ENCODE assay signal across 1 cellular context in the genomic region with DNA sequence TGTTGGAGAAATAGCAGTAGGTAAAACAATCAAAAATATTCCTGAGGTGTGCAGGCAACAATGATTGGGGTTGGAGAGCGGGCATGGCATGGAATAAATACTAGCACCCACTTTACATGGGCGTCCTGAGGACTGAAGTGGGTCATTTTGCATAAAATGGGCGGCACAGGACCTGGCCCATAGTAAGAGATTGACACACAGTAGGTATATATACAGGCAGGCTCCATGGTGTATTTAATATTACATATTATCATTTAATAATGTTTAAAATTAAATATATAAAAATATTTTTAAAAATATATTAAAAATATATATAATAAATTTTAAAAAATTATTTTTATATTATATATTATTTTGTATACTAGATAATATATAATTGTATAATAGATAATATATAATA.
TF ChIP-seq lines count a peak whose summit lies in the region.

No MANE protein-coding gene starts in this region.

TF ChIP-seq in WTC11, 78 proteins besides CTCF, POLR2A, EP300 and RAD21 (continued from another document):
- TF ChIP-seq, protein P1, sequence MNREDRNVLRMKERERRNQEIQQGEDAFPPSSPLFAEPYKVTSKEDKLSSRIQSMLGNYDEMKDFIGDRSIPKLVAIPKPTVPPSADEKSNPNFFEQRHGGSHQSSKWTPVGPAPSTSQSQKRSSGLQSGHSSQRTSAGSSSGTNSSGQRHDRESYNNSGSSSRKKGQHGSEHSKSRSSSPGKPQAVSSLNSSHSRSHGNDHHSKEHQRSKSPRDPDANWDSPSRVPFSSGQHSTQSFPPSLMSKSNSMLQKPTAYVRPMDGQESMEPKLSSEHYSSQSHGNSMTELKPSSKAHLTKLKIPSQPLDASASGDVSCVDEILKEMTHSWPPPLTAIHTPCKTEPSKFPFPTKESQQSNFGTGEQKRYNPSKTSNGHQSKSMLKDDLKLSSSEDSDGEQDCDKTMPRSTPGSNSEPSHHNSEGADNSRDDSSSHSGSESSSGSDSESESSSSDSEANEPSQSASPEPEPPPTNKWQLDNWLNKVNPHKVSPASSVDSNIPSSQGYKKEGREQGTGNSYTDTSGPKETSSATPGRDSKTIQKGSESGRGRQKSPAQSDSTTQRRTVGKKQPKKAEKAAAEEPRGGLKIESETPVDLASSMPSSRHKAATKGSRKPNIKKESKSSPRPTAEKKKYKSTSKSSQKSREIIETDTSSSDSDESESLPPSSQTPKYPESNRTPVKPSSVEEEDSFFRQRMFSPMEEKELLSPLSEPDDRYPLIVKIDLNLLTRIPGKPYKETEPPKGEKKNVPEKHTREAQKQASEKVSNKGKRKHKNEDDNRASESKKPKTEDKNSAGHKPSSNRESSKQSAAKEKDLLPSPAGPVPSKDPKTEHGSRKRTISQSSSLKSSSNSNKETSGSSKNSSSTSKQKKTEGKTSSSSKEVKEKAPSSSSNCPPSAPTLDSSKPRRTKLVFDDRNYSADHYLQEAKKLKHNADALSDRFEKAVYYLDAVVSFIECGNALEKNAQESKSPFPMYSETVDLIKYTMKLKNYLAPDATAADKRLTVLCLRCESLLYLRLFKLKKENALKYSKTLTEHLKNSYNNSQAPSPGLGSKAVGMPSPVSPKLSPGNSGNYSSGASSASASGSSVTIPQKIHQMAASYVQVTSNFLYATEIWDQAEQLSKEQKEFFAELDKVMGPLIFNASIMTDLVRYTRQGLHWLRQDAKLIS (CRISPR knock-in tag; IDR thresholded peaks at IDR 0.05; ENCODE audit: borderline replicate concordance) = no peak
- TF ChIP-seq, protein P2, sequence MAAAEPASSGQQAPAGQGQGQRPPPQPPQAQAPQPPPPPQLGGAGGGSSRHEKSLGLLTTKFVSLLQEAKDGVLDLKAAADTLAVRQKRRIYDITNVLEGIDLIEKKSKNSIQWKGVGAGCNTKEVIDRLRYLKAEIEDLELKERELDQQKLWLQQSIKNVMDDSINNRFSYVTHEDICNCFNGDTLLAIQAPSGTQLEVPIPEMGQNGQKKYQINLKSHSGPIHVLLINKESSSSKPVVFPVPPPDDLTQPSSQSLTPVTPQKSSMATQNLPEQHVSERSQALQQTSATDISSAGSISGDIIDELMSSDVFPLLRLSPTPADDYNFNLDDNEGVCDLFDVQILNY (CRISPR knock-in tag; IDR thresholded peaks at IDR 0.05) = no peak
